In genomic region chr16:48373258-48374050, GRCh38 we compare ENCODE assay signal across 16 cellular contexts. TPM values are rescaled to one million over a fixed set of nuclear protein-coding genes. Genes with fewer than 3 reads are reported as not detected.
DNase-seq lines count a peak whose midpoint lies in the region; ATAC-seq, FAIRE-seq and TF ChIP-seq lines count a peak whose summit lies in the region.
"Had no signal": no experiment of that assay in that cellular context is flagged by ENCODE, and none has a peak within 500 bp of the region (broad histone marks: within the 10 kb centered on the region; RNA-seq: fewer than 3 reads in every experiment).

No MANE protein-coding gene starts in this region.

- H3F3A ChIP-seq in Loucy (ENCODE audit: low read depth) = no peaks in the 10 kb centered on the region
- peaks cover 15% of the 10 kb centered on the region for H3F3A ChIP-seq in neural progenitor cell (ENCODE audit: low read depth)

- H3K9me3 Mint-ChIP-seq in neural progenitor cell = no peaks in the 10 kb centered on the region
- H3K9me3 Mint-ChIP-seq: activated B cell treated with CpG ODN at 0.5 μM for 24 hours, mesothelial cell of epicardium had no signal

- FAIRE-seq in GM12891 (lab: Jason Lieb, UNC) = peak; percentile 48
- FAIRE-seq: colon, D721Med had no signal

- H3K9ac ChIP-seq in Loucy (ENCODE audit: low read depth, low read length, poor library complexity, severe bottlenecking) = no peak overlapping the region
- peak overlapping the region; percentile 16 for H3K9ac ChIP-seq in neural progenitor cell

- no peak for TF ChIP-seq POLR2A in GM12891 (IDR thresholded peaks at IDR 0.05; ENCODE audit: low read depth, low read length)
- TF ChIP-seq POLR2A in erythroblast (IDR thresholded peaks at IDR 0.05; ENCODE audit: low read length) = no peak

- H3K9me2 ChIP-seq in Loucy (replicated peaks; ENCODE audit: low read depth, low read length) = no peaks in the 10 kb centered on the region

- H3K4me3 ChIP-seq in Loucy (ENCODE audit: low read length, poor library complexity, severe bottlenecking) = no peak overlapping the region
- no peak overlapping the region for H3K4me3 ChIP-seq in epithelial cell of esophagus (ENCODE audit: low read length)
- no peak overlapping the region for H3K4me3 ChIP-seq in neural progenitor cell

- H3K27me3 ChIP-seq in Loucy (ENCODE audit: insufficient read depth, low read length, poor library complexity, severe bottlenecking) = no peaks in the 10 kb centered on the region
- no peaks in the 10 kb centered on the region for H3K27me3 ChIP-seq in neural progenitor cell
- H3K27me3 ChIP-seq: BE2C had no signal

- no peak overlapping the region for H3K27ac Mint-ChIP-seq in neural progenitor cell
- H3K27ac Mint-ChIP-seq: activated B cell treated with CpG ODN at 0.5 μM for 24 hours, mesothelial cell of epicardium had no signal

- no peak for ATAC-seq in GM21381 (IDR thresholded peaks at IDR 0.05; ENCODE audit: unreplicated experiment)

- no peaks in the 10 kb centered on the region for H3K27me3 Mint-ChIP-seq in neural progenitor cell (ENCODE audit: insufficient read depth, low read depth)
- H3K27me3 Mint-ChIP-seq: activated B cell treated with CpG ODN at 0.5 μM for 24 hours had no signal

- H3K36me3 Mint-ChIP-seq in neural progenitor cell = peaks cover 4% of the 10 kb centered on the region
- H3K36me3 Mint-ChIP-seq: mesothelial cell of epicardium had no signal

- H3K36me3 ChIP-seq in Loucy (ENCODE audit: insufficient read depth, low read length) = no peaks in the 10 kb centered on the region
- no peaks in the 10 kb centered on the region for H3K36me3 ChIP-seq in neural progenitor cell
- H3K36me3 ChIP-seq: BE2C had no signal

- H3K4me3 Mint-ChIP-seq in neural progenitor cell = no peak overlapping the region
- H3K4me3 Mint-ChIP-seq: activated B cell treated with CpG ODN at 0.5 μM for 24 hours, mesothelial cell of epicardium had no signal

- H3K4me1 ChIP-seq in Loucy (ENCODE audit: insufficient read depth, low read length, poor library complexity, severe bottlenecking) (peaks cover 26% of the 10 kb centered on the region), neural progenitor cell (peaks cover 44% of the 10 kb centered on the region)

- TF ChIP-seq CTCF in Loucy (conservative IDR thresholded peaks at IDR 0.05; ENCODE audit: low read length) (no peak), epithelial cell of esophagus (IDR thresholded peaks at IDR 0.05; ENCODE audit: insufficient read depth, low read depth, low read length, missing control alignments) (no peak), neural progenitor cell (IDR thresholded peaks at IDR 0.05) (no peak)

- no peaks in the 10 kb centered on the region for H3K9me3 ChIP-seq in Loucy (ENCODE audit: insufficient read depth, low read depth, low read length)
- H3K9me3 ChIP-seq in neural progenitor cell (ENCODE audit: low read depth) = no peaks in the 10 kb centered on the region
- H3K9me3 ChIP-seq: BE2C had no signal

- DNase-seq in GM12891 (ENCODE audit: insufficient read length, low spot score) (no peak), epithelial cell of esophagus (ENCODE audit: low read depth) (peak; percentile 51), neural progenitor cell (ENCODE audit: low spot score) (no peak), RPMI8226 (no peak), erythroblast (lab: John Stamatoyannopoulos, UW) (no peak)
- DNase-seq: activated B cell treated with CpG ODN at 0.5 μM for 24 hours; anterior cingulate cortex; BE2C; NCI-H526 treated with DMSO at 0.1 percent for 48 hours; occipital lobe; stimulated activated CD4-positive, alpha-beta T cell treated with anti-CD3 and anti-CD28 coated beads, Interleukin-4, amount 100 ng/mL, for 24 hours had no signal

- no peak overlapping the region for H2AFZ ChIP-seq in Loucy (ENCODE audit: low read length)
- no peak overlapping the region for H2AFZ ChIP-seq in neural progenitor cell (replicated peaks)

- H3K27ac ChIP-seq in neural progenitor cell = no peak overlapping the region

- peak overlapping the region; percentile 50 for H3K4me2 ChIP-seq in Loucy (ENCODE audit: low read depth, low read length, poor library complexity, severe bottlenecking)
- no peak overlapping the region for H3K4me2 ChIP-seq in neural progenitor cell

- peaks cover 10% of the 10 kb centered on the region for H3K4me1 Mint-ChIP-seq in neural progenitor cell

- H3K79me2 ChIP-seq in Loucy (ENCODE audit: insufficient read depth, low read length) (peaks cover 98% of the 10 kb centered on the region), neural progenitor cell (ENCODE audit: low read depth) (peaks cover 100% of the 10 kb centered on the region)

- H4K20me1 ChIP-seq in Loucy (ENCODE audit: insufficient read depth, low read length, poor library complexity, severe bottlenecking) = peaks cover 98% of the 10 kb centered on the region
- peaks cover 99% of the 10 kb centered on the region for H4K20me1 ChIP-seq in neural progenitor cell (ENCODE audit: low read depth)

TF ChIP-seq in GM12891, 5 proteins besides CTCF, POLR2A, EP300 and RAD21:
- no peak for TF ChIP-seq PAX5 (IDR thresholded peaks at IDR 0.05; ENCODE audit: insufficient read depth, low read length, severe bottlenecking)
- no peak for TF ChIP-seq POLR2AphosphoS5 (IDR thresholded peaks at IDR 0.05; ENCODE audit: low read depth, low read length)
- TF ChIP-seq SPI1 (IDR thresholded peaks at IDR 0.05; ENCODE audit: low read depth, low read length) = no peak
- no peak for TF ChIP-seq POU2F2 (IDR thresholded peaks at IDR 0.05; ENCODE audit: low read depth, low read length)
- no peak for TF ChIP-seq TAF1 (IDR thresholded peaks at IDR 0.05; ENCODE audit: low read depth, low read length)

RNA-seq across cellular contexts. Expression of gene SIAH1, which starts 11.8 kb away (rescaled TPM):
- 6.0 TPM for polyA plus RNA-seq in GM12891 (2012; ENCODE audit: low read depth, missing spikeins)
- total RNA-seq in neural progenitor cell (ENCODE audit: low replicate concordance) = 50.0 and 73.9 TPM in 2 replicates
